Comparison of ENCODE assay signal across 16 cellular contexts in the genomic region with DNA sequence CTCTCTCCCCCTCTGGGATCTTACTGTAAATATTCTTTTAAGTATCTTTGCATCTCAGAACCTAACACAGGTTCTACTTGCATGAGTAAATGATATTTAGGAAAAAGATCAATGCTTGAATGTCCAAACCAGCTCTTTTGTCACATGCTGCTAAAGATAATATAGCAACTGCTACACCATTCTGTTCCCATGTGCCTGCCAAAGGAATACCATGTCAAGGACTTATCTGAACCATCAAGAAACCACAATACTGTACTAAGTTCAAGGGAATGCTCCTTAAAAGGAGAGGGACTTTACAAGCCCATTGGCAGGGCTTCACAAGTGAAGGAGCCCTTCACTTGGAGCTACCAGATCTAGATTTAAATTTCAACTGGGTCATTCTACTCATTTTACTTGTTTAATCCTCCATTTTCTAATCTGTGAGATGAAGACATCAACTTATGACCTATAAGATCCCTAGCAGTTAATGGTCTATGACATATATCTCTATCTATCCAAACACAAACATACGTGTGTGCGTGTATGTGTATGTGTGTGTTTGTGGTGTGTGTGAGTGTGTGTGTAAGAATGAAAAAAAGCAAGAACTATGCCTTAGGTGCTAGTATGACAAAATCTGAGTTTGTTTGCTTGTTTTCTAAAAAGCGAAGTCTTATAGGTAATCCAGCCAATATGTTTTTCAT. TPM values are rescaled to one million over a fixed set of nuclear protein-coding genes. Genes with fewer than 3 reads are reported as not detected.
A peak's percentile ranks its signal among the peaks of the same experiment; 100 is the strongest.
DNase-seq lines count a peak whose midpoint lies in the region; ATAC-seq and TF ChIP-seq lines count a peak whose summit lies in the region.
"Had no signal": no experiment of that assay in that cellular context is flagged by ENCODE, and none has a peak within 500 bp of the region (broad histone marks: within the 10 kb centered on the region; RNA-seq: fewer than 3 reads in every experiment).

No MANE protein-coding gene starts in this region.

- DNase-seq in EL, result peak; percentile 11
- DNase-seq in astrocyte of the hippocampus (ENCODE audit: low read depth, low spot score), result peak; percentile 42
- DNase-seq in stimulated activated CD4-positive, alpha-beta T cell treated with anti-CD3 and anti-CD28 coated beads, Interleukin-1b, Interleukin-23, amount 100 ng/mL, for 48 hours, result no peak
- no peak for DNase-seq in dorsolateral prefrontal cortex
- DNase-seq in activated CD4-positive, alpha-beta memory T cell treated with anti-CD3 and anti-CD28 coated beads, Interleukin-2, amount 10 ng/mL, durations not matched to agents 7 days and 5 days, result no peak
- DNase-seq: activated gamma-delta T cell, foreskin melanocyte, GM23248, Right ventricle myocardium superior, trophoblast cell had no signal

- no peak for TF ChIP-seq CTCF in dorsolateral prefrontal cortex (IDR thresholded peaks at IDR 0.05 in 54 of 56, conservative IDR thresholded peaks at IDR 0.05 in 2 of 56; ENCODE audit: low read depth in 1 of 56, partially characterized antibody in 56 of 56)

- H3K4me3 Mint-ChIP-seq in activated CD4-positive, alpha-beta memory T cell treated with anti-CD3 and anti-CD28 coated beads, Interleukin-2, amount 10 ng/mL, durations not matched to agents 7 days and 5 days, result no peak overlapping the region

- H3K36me3 Mint-ChIP-seq in activated CD4-positive, alpha-beta memory T cell treated with anti-CD3 and anti-CD28 coated beads, Interleukin-2, amount 10 ng/mL, durations not matched to agents 7 days and 5 days (ENCODE audit: low read depth), result no peaks in the 10 kb centered on the region

- no peaks in the 10 kb centered on the region for H3K9me3 Mint-ChIP-seq in activated CD4-positive, alpha-beta memory T cell treated with anti-CD3 and anti-CD28 coated beads, Interleukin-2, amount 10 ng/mL, durations not matched to agents 7 days and 5 days

- POLR2A ChIA-PET in activated CD4-positive, alpha-beta memory T cell treated with anti-CD3 and anti-CD28 coated beads, Interleukin-2, amount 10 ng/mL, durations not matched to agents 7 days and 5 days (lab: Charles Lee), result no interaction called here

- no peaks in the 10 kb centered on the region for H3K27me3 ChIP-seq in dorsolateral prefrontal cortex

- no peak overlapping the region for H3K27ac ChIP-seq in dorsolateral prefrontal cortex
- H3K27ac ChIP-seq: GM23248, prostate gland had no signal

- H3K4me1 Mint-ChIP-seq in activated CD4-positive, alpha-beta memory T cell treated with anti-CD3 and anti-CD28 coated beads, Interleukin-2, amount 10 ng/mL, durations not matched to agents 7 days and 5 days, result no peaks in the 10 kb centered on the region

- CTCF ChIA-PET in activated CD4-positive, alpha-beta memory T cell treated with anti-CD3 and anti-CD28 coated beads, Interleukin-2, amount 10 ng/mL, durations not matched to agents 7 days and 5 days (lab: Charles Lee), result interaction anchor here (1.4 kb wide), 1 partner anchor 14 kb away, joined by 3 read pairs; a partner anchor contains a TSS

- H3K27me3 Mint-ChIP-seq in activated CD4-positive, alpha-beta memory T cell treated with anti-CD3 and anti-CD28 coated beads, Interleukin-2, amount 10 ng/mL, durations not matched to agents 7 days and 5 days, result peaks cover 2% of the 10 kb centered on the region

- ATAC-seq in GM19463 (IDR thresholded peaks at IDR 0.05; ENCODE audit: unreplicated experiment), result peak; percentile 26
- ATAC-seq in HG03175 (IDR thresholded peaks at IDR 0.05; ENCODE audit: unreplicated experiment), result peak; percentile 21
- ATAC-seq in GM19397 (IDR thresholded peaks at IDR 0.05; ENCODE audit: unreplicated experiment), result no peak
- ATAC-seq: activated CD4-positive, CD25-positive, alpha-beta regulatory T cell treated with anti-CD3 and anti-CD28 coated beads, Interleukin-2, amount 50 U/mL, for 24 hours; HepG2 had no signal

- H3K27ac Mint-ChIP-seq in activated CD4-positive, alpha-beta memory T cell treated with anti-CD3 and anti-CD28 coated beads, Interleukin-2, amount 10 ng/mL, durations not matched to agents 7 days and 5 days, result no peak overlapping the region

- H3K4me3 ChIP-seq in dorsolateral prefrontal cortex, result no peak overlapping the region
- H3K4me3 ChIP-seq: GM23248, prostate gland had no signal

- intact Hi-C loops in dorsolateral prefrontal cortex (cut with DNase I), result no loop called here

RNA-seq across cellular contexts. Expression of a gene that starts 13.0 kb away (rescaled TPM):
- total RNA-seq in dorsolateral prefrontal cortex, result 100 to 1,000 TPM; 130 to 256 (median 198) TPM
- total RNA-seq in activated CD4-positive, alpha-beta memory T cell treated with anti-CD3 and anti-CD28 coated beads, Interleukin-2, amount 10 ng/mL, durations not matched to agents 7 days and 5 days, result 10 to 100 TPM; 53.7 to 57.9 TPM

RNA-seq across cellular contexts. Expression of a gene that starts 42.2 kb away (rescaled TPM):
- total RNA-seq in dorsolateral prefrontal cortex, result under 1 TPM in 8 of 120 experiments, not detected in 112; 0.22 to 0.66 (median 0.27) TPM
- total RNA-seq in activated CD4-positive, alpha-beta memory T cell treated with anti-CD3 and anti-CD28 coated beads, Interleukin-2, amount 10 ng/mL, durations not matched to agents 7 days and 5 days, result not detected
- total RNA-seq: GM23248, HepG2, Right ventricle myocardium superior had no signal

Comparison
In these comparisons a context has a peak if more than half of its experiments do, and no peak if none do; other contexts are left out.
1. DNase-seq: peak in EL (single experiment) and astrocyte of the hippocampus (single experiment); none in stimulated activated CD4-positive, alpha-beta T cell treated with anti-CD3 and anti-CD28 coated beads, Interleukin-1b, Interleukin-23, amount 100 ng/mL, for 48 hours (single experiment), dorsolateral prefrontal cortex (0 of 10) and activated CD4-positive, alpha-beta memory T cell treated with anti-CD3 and anti-CD28 coated beads, Interleukin-2, amount 10 ng/mL, durations not matched to agents 7 days and 5 days (single experiment).